In genomic region chr1:11227106-11228077, GRCh38 we compare ENCODE assay signal across 11 cellular contexts. TPM values are rescaled to one million over a fixed set of nuclear protein-coding genes. Genes with fewer than 3 reads are reported as not detected.
DNase-seq lines count a peak whose midpoint lies in the region; ATAC-seq and TF ChIP-seq lines count a peak whose summit lies in the region.
"Had no signal": no experiment of that assay in that cellular context is flagged by ENCODE, and none has a peak within 500 bp of the region (broad histone marks: within the 10 kb centered on the region; RNA-seq: fewer than 3 reads in every experiment).

No MANE protein-coding gene starts in this region.

- H2BK120ac ChIP-seq in mesendoderm (ENCODE audit: low read depth, low read length): no peak overlapping the region

- H3K4me3 ChIP-seq in mesendoderm (ENCODE audit: low read length) (no peak overlapping the region), GM23338 (no peak overlapping the region)
- H3K4me3 ChIP-seq: skin epidermis had no signal

- no peak overlapping the region for H4K8ac ChIP-seq in mesendoderm (ENCODE audit: low read depth, low read length)

- H2BK5ac ChIP-seq in mesendoderm (ENCODE audit: low read length): no peak overlapping the region

- H3K4me1 ChIP-seq in mesendoderm (ENCODE audit: control insufficient read depth, low read depth, low read length) (no peaks in the 10 kb centered on the region), GM23338 (ENCODE audit: insufficient read depth) (no peaks in the 10 kb centered on the region)

- in situ Hi-C loops in GM13976 (cut with MboI; ENCODE audit: low sequenced_read_pairs, unreplicated experiment): no loop called here

- no peaks in the 10 kb centered on the region for H3K4me1 Mint-ChIP-seq in GM23338

- TF ChIP-seq CTCF in GM13976 (IDR thresholded peaks at IDR 0.05; ENCODE audit: borderline replicate concordance, control extremely low read depth, extremely low read depth, insufficient read depth, missing control alignments): no peak
- TF ChIP-seq CTCF in GM23338 (conservative IDR thresholded peaks at IDR 0.05; ENCODE audit: low read depth in 2 of 2): no peak

- H2AK5ac ChIP-seq in mesendoderm (ENCODE audit: low read length): no peak overlapping the region

- H3K4me3 Mint-ChIP-seq in GM23338: no peak overlapping the region

- H3K36me3 ChIP-seq in mesendoderm (ENCODE audit: control insufficient read depth, insufficient read depth, low read length) (peaks cover 15% of the 10 kb centered on the region), GM23338 (ENCODE audit: insufficient read depth) (peaks cover 55% of the 10 kb centered on the region)

- no peaks in the 10 kb centered on the region for H3K79me1 ChIP-seq in mesendoderm (ENCODE audit: low read length)

- no peak overlapping the region for H3K56ac ChIP-seq in mesendoderm (ENCODE audit: low read length)

- H3K27ac Mint-ChIP-seq in GM23338: no peak overlapping the region

- H3K27me3 ChIP-seq in mesendoderm (ENCODE audit: insufficient read depth, low read length, poor library complexity): no peaks in the 10 kb centered on the region
- no peaks in the 10 kb centered on the region for H3K27me3 ChIP-seq in GM23338 (ENCODE audit: insufficient read depth)

- no peak overlapping the region for H3K4me2 ChIP-seq in mesendoderm (ENCODE audit: low read length)
- no peak overlapping the region for H3K4me2 ChIP-seq in GM23338

- H2AFZ ChIP-seq in GM23338: no peak overlapping the region

- H3K9ac ChIP-seq in mesendoderm (ENCODE audit: low read length): no peak overlapping the region

- H3K27ac ChIP-seq in mesendoderm (ENCODE audit: low read depth, low read length): no peak overlapping the region
- H3K27ac ChIP-seq in GM23338 (ENCODE audit: low read depth): no peak overlapping the region
- H3K27ac ChIP-seq: skin epidermis had no signal

- H2BK15ac ChIP-seq in mesendoderm (replicated peaks; ENCODE audit: low read depth): no peak overlapping the region

- no peaks in the 10 kb centered on the region; the same call in 1 of the 2 replicates for H4K20me1 ChIP-seq in GM23338 (replicated peaks; ENCODE audit: insufficient read depth)

- DNase-seq in GM13976 (ENCODE audit: low spot score) (peak; percentile 45), NCI-H82 treated with DMSO at 0.1 percent for 48 hours (lab: John Stamatoyannopoulos, UW; ENCODE audit: unreplicated experiment) (peak; percentile 38), mesendoderm (peak; percentile 14), AG20443 (ENCODE audit: low spot score) (no peak), GM23338 (ENCODE audit: low spot score) (no peak)
- DNase-seq: SHP77; stimulated activated naive CD4-positive, alpha-beta T cell treated with Interleukin-2 at 50 U/mL for 16 hours had no signal

- peaks cover 63% of the 10 kb centered on the region for H3K36me3 Mint-ChIP-seq in GM23338 (ENCODE audit: low read depth)

- H3K79me2 ChIP-seq in mesendoderm (ENCODE audit: control insufficient read depth, insufficient read depth, low read length) (no peaks in the 10 kb centered on the region), GM23338 (replicated peaks; ENCODE audit: insufficient read depth) (no peaks in the 10 kb centered on the region)

- no peak overlapping the region for H4K5ac ChIP-seq in mesendoderm (ENCODE audit: low read length)

- H3F3A ChIP-seq in GM23338 (replicated peaks; ENCODE audit: low read depth): no peaks in the 10 kb centered on the region

- H3K9me2 ChIP-seq in GM23338 (ENCODE audit: insufficient read depth): no peaks in the 10 kb centered on the region

- no peaks in the 10 kb centered on the region for H3K9me3 Mint-ChIP-seq in GM23338

- H3K23ac ChIP-seq in mesendoderm (ENCODE audit: low read length): no peak overlapping the region

- WGBS in mesendoderm (ENCODE audit: extremely low coverage, insufficient coverage, low lambda C conversion rate): no CpG with 5 or more reads among the region's 10 CpGs

- H3K4ac ChIP-seq in mesendoderm (ENCODE audit: low read depth, low read length): no peak overlapping the region

- H3K27me3 Mint-ChIP-seq in GM23338 (ENCODE audit: insufficient read depth, low read depth, poor library complexity): peaks cover 5% of the 10 kb centered on the region

- peak; percentile 76 for ATAC-seq in GM21529 (IDR thresholded peaks at IDR 0.05; ENCODE audit: unreplicated experiment)
- ATAC-seq in HG02840 (IDR thresholded peaks at IDR 0.05; ENCODE audit: low FRiP score, unreplicated experiment): no peak
- ATAC-seq in GM23338: no peak

- no peak overlapping the region for H3K18ac ChIP-seq in mesendoderm (ENCODE audit: low read length)

TF ChIP-seq in GM23338, 12 proteins besides CTCF, POLR2A, EP300 and RAD21 (continues in another document):
- TF ChIP-seq EZH2 (IDR thresholded peaks at IDR 0.05; ENCODE audit: low read depth, unreplicated experiment): no peak
- no peak for TF ChIP-seq EZH2phosphoT487 (IDR thresholded peaks at IDR 0.05; ENCODE audit: unreplicated experiment)
- TF ChIP-seq CREB1 (CRISPR knock-in tag; IDR thresholded peaks at IDR 0.05; ENCODE audit: low read depth): no peak
- no peak for TF ChIP-seq REST (IDR thresholded peaks at IDR 0.05; ENCODE audit: unreplicated experiment)

RNA-seq across cellular contexts. Expression of gene MTOR, which starts 35.0 kb away (rescaled TPM):
- polyA plus RNA-seq in mesendoderm (2013, experiment 1 of 2): 24.6 TPM
- polyA plus RNA-seq in mesendoderm (2013, experiment 2 of 2): 25.0 TPM
- total RNA-seq in GM23338 (2014; rRNA removed; shearing (Covaris generic)): 82.1 and 98.0 TPM in 2 replicates
- 20.7 and 22.8 TPM in 2 replicates for polyA plus RNA-seq in GM23338 (2016; fragmentation: Nextera tagmentation; extraction: Ambion mirVana)

RNA-seq across cellular contexts. Expression of gene ANGPTL7, which starts 38.2 kb away (rescaled TPM):
- 0.01 TPM for polyA plus RNA-seq in mesendoderm (2013, experiment 1 of 2)
- polyA plus RNA-seq in mesendoderm (2013, experiment 2 of 2): 0.03 TPM
- total RNA-seq in GM23338 (2014; rRNA removed; shearing (Covaris generic)): not detected in 2 replicates
- 0.13 TPM in 1 of 2 replicates, not detected in the other for polyA plus RNA-seq in GM23338 (2016; fragmentation: Nextera tagmentation; extraction: Ambion mirVana)
- total RNA-seq: glomerular endothelial cell had no signal

RNA-seq across cellular contexts. Expression of gene UBIAD1, which starts 45.6 kb away (rescaled TPM):
- 18.3 TPM for polyA plus RNA-seq in mesendoderm (2013, experiment 1 of 2)
- 18.0 TPM for polyA plus RNA-seq in mesendoderm (2013, experiment 2 of 2)
- 28.6 and 31.6 TPM in 2 replicates for total RNA-seq in GM23338 (2014; rRNA removed; shearing (Covaris generic))
- polyA plus RNA-seq in GM23338 (2016; fragmentation: Nextera tagmentation; extraction: Ambion mirVana): 13.0 and 13.7 TPM in 2 replicates

Comparison
In these comparisons a context has a peak if more than half of its experiments do, and no peak if none do; other contexts are left out.
1. DNase-seq: peak in GM13976 (single experiment), NCI-H82 treated with DMSO at 0.1 percent for 48 hours (single experiment) and mesendoderm (single experiment); none in AG20443 (single experiment) and GM23338 (single experiment).